In the genomic region with DNA sequence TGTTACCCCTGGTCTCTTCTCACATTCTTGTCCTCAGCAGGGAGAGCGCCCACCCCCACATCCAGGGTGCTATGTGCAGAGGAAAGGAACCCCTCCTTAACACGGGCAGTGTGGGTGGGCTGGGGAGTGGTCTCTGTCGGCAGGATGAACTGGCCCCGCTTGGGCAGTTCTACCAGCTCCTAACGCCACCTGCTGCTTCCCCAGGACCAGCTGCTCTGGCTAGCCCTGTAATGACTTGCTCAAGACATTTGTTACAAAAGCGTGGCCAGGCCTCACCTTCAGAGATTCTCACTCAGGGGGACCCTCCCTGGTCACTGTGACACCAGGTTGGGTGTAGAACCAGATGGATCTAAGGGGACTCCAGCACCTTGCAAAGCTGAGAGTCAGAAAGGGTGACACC, we compare ENCODE assay signal across 15 cellular contexts.
"Had no signal": no experiment of that assay in that cellular context is flagged by ENCODE, and none has a peak within 500 bp of the region (broad histone marks: within the 10 kb centered on the region; RNA-seq: fewer than 3 reads in every experiment).

No MANE protein-coding gene starts in this region.

- H3K27ac Mint-ChIP-seq: activated CD4-positive, alpha-beta memory T cell treated with anti-CD3 and anti-CD28 coated beads for 36 hours; activated CD8-positive, alpha-beta memory T cell treated with anti-CD3 and anti-CD28 coated beads, Interleukin-2, amount 10 ng/mL, durations not matched to agents 7 days and 5 days; stimulated activated effector memory CD8-positive, alpha-beta T cell treated with anti-CD3 and anti-CD28 coated beads, Interleukin-12 subunit alpha, Interleukin-12 subunit beta, amount 100 ng/mL, for 72 hours had no signal

- H3K27me3 ChIP-seq: cardiac muscle cell, gastroesophageal sphincter, neutrophil had no signal

- H3K4me1 Mint-ChIP-seq: activated CD8-positive, alpha-beta memory T cell treated with anti-CD3 and anti-CD28 coated beads, Interleukin-2, amount 10 ng/mL, durations not matched to agents 7 days and 5 days; stimulated activated effector memory CD8-positive, alpha-beta T cell treated with anti-CD3 and anti-CD28 coated beads, Interleukin-12 subunit alpha, Interleukin-12 subunit beta, amount 100 ng/mL, for 72 hours had no signal

- H3K27ac ChIP-seq: cardiac muscle cell, gastroesophageal sphincter, heart right ventricle, neutrophil, parathyroid adenoma had no signal

- H3K9me3 Mint-ChIP-seq: activated CD4-positive, alpha-beta memory T cell treated with anti-CD3 and anti-CD28 coated beads for 36 hours; naive B cell; stimulated activated effector memory CD8-positive, alpha-beta T cell treated with anti-CD3 and anti-CD28 coated beads, Interleukin-12 subunit alpha, Interleukin-12 subunit beta, amount 100 ng/mL, for 72 hours had no signal

- H3K36me3 Mint-ChIP-seq: activated CD4-positive, alpha-beta memory T cell treated with anti-CD3 and anti-CD28 coated beads for 36 hours; activated CD8-positive, alpha-beta memory T cell treated with anti-CD3 and anti-CD28 coated beads, Interleukin-2, amount 10 ng/mL, durations not matched to agents 7 days and 5 days; naive B cell; stimulated activated effector memory CD8-positive, alpha-beta T cell treated with anti-CD3 and anti-CD28 coated beads, Interleukin-12 subunit alpha, Interleukin-12 subunit beta, amount 100 ng/mL, for 72 hours had no signal

- DNase-seq: activated CD4-positive, alpha-beta memory T cell treated with anti-CD3 and anti-CD28 coated beads for 36 hours; activated CD8-positive, alpha-beta memory T cell treated with anti-CD3 and anti-CD28 coated beads, Interleukin-2, amount 10 ng/mL, durations not matched to agents 7 days and 5 days; activated effector memory CD4-positive, alpha-beta T cell treated with Interleukin-2 at 50 U/mL for 16 hours; activated naive CD4-positive, alpha-beta T cell treated with anti-CD3 and anti-CD28 coated beads, Interleukin-2, amount 50 U/mL, for 16 hours; activated T-cell treated with anti-CD3 and anti-CD28 coated beads, Interleukin-2, amount 50 U/mL, for 1 hour; erythroblast; heart right ventricle; mammary epithelial cell; naive B cell had no signal

- ATAC-seq: activated CD8-positive, alpha-beta memory T cell treated with anti-CD3 and anti-CD28 coated beads, Interleukin-2, amount 10 ng/mL, durations not matched to agents 7 days and 5 days; gastroesophageal sphincter; heart right ventricle; left lobe of liver; stimulated activated effector memory CD8-positive, alpha-beta T cell treated with anti-CD3 and anti-CD28 coated beads, Interleukin-12 subunit alpha, Interleukin-12 subunit beta, amount 100 ng/mL, for 72 hours had no signal

- H3K4me3 Mint-ChIP-seq: activated CD4-positive, alpha-beta memory T cell treated with anti-CD3 and anti-CD28 coated beads for 36 hours; activated CD8-positive, alpha-beta memory T cell treated with anti-CD3 and anti-CD28 coated beads, Interleukin-2, amount 10 ng/mL, durations not matched to agents 7 days and 5 days; naive B cell; stimulated activated effector memory CD8-positive, alpha-beta T cell treated with anti-CD3 and anti-CD28 coated beads, Interleukin-12 subunit alpha, Interleukin-12 subunit beta, amount 100 ng/mL, for 72 hours had no signal

- H3K4me3 ChIP-seq: cardiac muscle cell, gastroesophageal sphincter, heart right ventricle had no signal

- H3K27me3 Mint-ChIP-seq: activated CD4-positive, alpha-beta memory T cell treated with anti-CD3 and anti-CD28 coated beads for 36 hours; activated CD8-positive, alpha-beta memory T cell treated with anti-CD3 and anti-CD28 coated beads, Interleukin-2, amount 10 ng/mL, durations not matched to agents 7 days and 5 days; naive B cell had no signal

- H3K9me3 ChIP-seq: gastroesophageal sphincter, heart right ventricle, neutrophil had no signal

- H3K36me3 ChIP-seq: cardiac muscle cell, heart right ventricle, neutrophil had no signal
